ENCODE assay signal across 25 cellular contexts in the genomic region with DNA sequence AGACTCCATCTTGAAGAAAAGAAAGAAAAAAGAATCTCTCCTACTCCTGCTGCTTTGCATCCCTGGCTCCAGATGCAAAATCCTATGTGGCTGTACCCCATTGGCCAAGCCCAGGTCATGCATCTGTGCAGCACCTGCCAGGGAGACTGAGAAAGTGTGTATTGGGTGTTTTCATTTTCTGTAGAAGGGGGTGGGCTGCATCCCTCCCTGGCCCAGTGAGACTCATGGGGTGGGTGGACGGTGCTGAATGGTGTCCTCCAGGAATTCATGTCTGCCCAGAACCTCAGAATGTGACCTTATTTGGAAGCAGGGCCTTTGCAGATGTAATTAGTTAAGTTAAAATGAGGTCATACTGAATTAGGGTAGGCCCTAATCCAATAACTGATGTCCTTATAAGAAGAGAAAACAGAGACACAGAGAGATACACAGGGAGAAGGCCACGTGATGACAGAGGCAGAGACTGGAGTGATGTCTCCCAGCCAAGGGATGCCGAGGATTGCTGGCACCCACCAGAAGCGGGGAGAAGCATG.
"Had no signal": no experiment of that assay in that cellular context is flagged by ENCODE, and none has a peak within 500 bp of the region (broad histone marks: within the 10 kb centered on the region; RNA-seq: fewer than 3 reads in every experiment).

No MANE protein-coding gene starts in this region.

- H3K9ac ChIP-seq: parathyroid adenoma had no signal

- H3K79me2 ChIP-seq: parathyroid adenoma had no signal

- ATAC-seq: activated CD4-positive, CD25-positive, alpha-beta regulatory T cell treated with anti-CD3 and anti-CD28 coated beads, Interleukin-2, amount 50 U/mL, for 24 hours; gastrocnemius medialis; left cardiac atrium; right cardiac atrium had no signal

- H3K4me1 ChIP-seq: gastrocnemius medialis, parathyroid adenoma, spleen, testis, transverse colon, uterus had no signal

- H3K27me3 ChIP-seq: brain microvascular endothelial cell, dorsolateral prefrontal cortex, gastrocnemius medialis, spleen, testis, transverse colon, uterus had no signal

- H3K9me3 ChIP-seq: gastrocnemius medialis, spleen, testis, transverse colon, uterus had no signal

- H3K36me3 ChIP-seq: brain microvascular endothelial cell, gastrocnemius medialis, spleen, transverse colon, uterus had no signal

- H3K27ac ChIP-seq: brain microvascular endothelial cell, coronary artery, dorsolateral prefrontal cortex, gastrocnemius medialis, parathyroid adenoma, spleen, testis, transverse colon, uterus, VCaP had no signal

- H2AFZ ChIP-seq: parathyroid adenoma had no signal

- DNase-seq: activated CD4-positive, alpha-beta T cell treated with anti-CD3 and anti-CD28 coated beads for 48 hours; activated CD4-positive, alpha-beta T cell treated with anti-CD3 and anti-CD28 coated beads, Interleukin-2, amount 50 U/mL, for 48 hours; activated CD8-positive, alpha-beta memory T cell treated with anti-CD3 and anti-CD28 coated beads for 24 hours; activated gamma-delta T cell; activated naive CD4-positive, alpha-beta T cell treated with anti-CD3 and anti-CD28 coated beads, Interleukin-2, amount 50 U/mL, for 16 hours; amniotic stem cell; brain microvascular endothelial cell; effector memory CD4-positive, alpha-beta T cell; gastrocnemius medialis; head of caudate nucleus; hippocampal formation; left cardiac atrium; naive B cell; nephron progenitor cell; right cardiac atrium; spleen; stimulated activated naive CD4-positive, alpha-beta T cell treated with Interleukin-2 at 50 U/mL for 16 hours; testis; transverse colon; uterus had no signal

- H3K4me3 ChIP-seq: coronary artery, dorsolateral prefrontal cortex, gastrocnemius medialis, spleen, testis, transverse colon, uterus had no signal
